In genomic region chr18:54742654-54743053, GRCh38 we compare ENCODE assay signal across 10 cellular contexts.
DNase-seq lines count a peak whose midpoint lies in the region; ATAC-seq, FAIRE-seq and TF ChIP-seq lines count a peak whose summit lies in the region.
"Had no signal": no experiment of that assay in that cellular context is flagged by ENCODE, and none has a peak within 500 bp of the region (broad histone marks: within the 10 kb centered on the region; RNA-seq: fewer than 3 reads in every experiment).

No MANE protein-coding gene starts in this region.

- peak; percentile 60 for FAIRE-seq in endometrium (lab: Jason Lieb, UNC)
- FAIRE-seq: keratinocyte had no signal

- H3K27me3 Mint-ChIP-seq in T-helper 2 cell treated with Interferon-gamma antibody and Interleukin-4, amounts not matched to agents 5 μg/mL and 100 μg/mL, for 36 hours (ENCODE audit: low read depth): peaks cover 23% of the 10 kb centered on the region

- no peaks in the 10 kb centered on the region for H3K9me3 Mint-ChIP-seq in T-helper 2 cell treated with Interferon-gamma antibody and Interleukin-4, amounts not matched to agents 5 μg/mL and 100 μg/mL, for 36 hours
- peaks cover 8% of the 10 kb centered on the region for H3K9me3 Mint-ChIP-seq in stimulated activated effector memory CD8-positive, alpha-beta T cell treated with anti-CD3 and anti-CD28 coated beads, Interleukin-12 subunit alpha, Interleukin-12 subunit beta, amount 100 ng/mL, for 72 hours

- H3K4me1 Mint-ChIP-seq in T-helper 2 cell treated with Interferon-gamma antibody and Interleukin-4, amounts not matched to agents 5 μg/mL and 100 μg/mL, for 36 hours (ENCODE audit: low read depth): no peaks in the 10 kb centered on the region
- no peaks in the 10 kb centered on the region for H3K4me1 Mint-ChIP-seq in stimulated activated effector memory CD8-positive, alpha-beta T cell treated with anti-CD3 and anti-CD28 coated beads, Interleukin-12 subunit alpha, Interleukin-12 subunit beta, amount 100 ng/mL, for 72 hours

- H3K36me3 Mint-ChIP-seq in T-helper 2 cell treated with Interferon-gamma antibody and Interleukin-4, amounts not matched to agents 5 μg/mL and 100 μg/mL, for 36 hours (ENCODE audit: low read depth): no peaks in the 10 kb centered on the region
- no peaks in the 10 kb centered on the region for H3K36me3 Mint-ChIP-seq in stimulated activated effector memory CD8-positive, alpha-beta T cell treated with anti-CD3 and anti-CD28 coated beads, Interleukin-12 subunit alpha, Interleukin-12 subunit beta, amount 100 ng/mL, for 72 hours

- H3K27ac Mint-ChIP-seq in T-helper 2 cell treated with Interferon-gamma antibody and Interleukin-4, amounts not matched to agents 5 μg/mL and 100 μg/mL, for 36 hours: no peak overlapping the region
- no peak overlapping the region for H3K27ac Mint-ChIP-seq in stimulated activated effector memory CD8-positive, alpha-beta T cell treated with anti-CD3 and anti-CD28 coated beads, Interleukin-12 subunit alpha, Interleukin-12 subunit beta, amount 100 ng/mL, for 72 hours

- DNase-seq in M059J (ENCODE audit: low read depth) (peak; percentile 96), lung microvascular endothelial cell (ENCODE audit: low read depth in 2 of 2) (peak; percentile 0 to 64), ureter (ENCODE audit: low spot score) (peak; percentile 69), coronary artery (ENCODE audit: low spot score) (no peak)
- DNase-seq in T-helper 2 cell treated with Interferon-gamma antibody and Interleukin-4, amounts not matched to agents 5 μg/mL and 100 μg/mL, for 36 hours (ENCODE audit: low spot score): no peak
- DNase-seq in stimulated activated effector memory CD8-positive, alpha-beta T cell treated with anti-CD3 and anti-CD28 coated beads, Interleukin-12 subunit alpha, Interleukin-12 subunit beta, amount 100 ng/mL, for 72 hours (ENCODE audit: low spot score in 2 of 2): no peak
- DNase-seq: activated CD8-positive, alpha-beta memory T cell treated with anti-CD3 and anti-CD28 coated beads for 24 hours; NCI-H1105 treated with DMSO at 0.1 percent for 48 hours had no signal

- no peak for ATAC-seq in stimulated activated effector memory CD8-positive, alpha-beta T cell treated with anti-CD3 and anti-CD28 coated beads, Interleukin-12 subunit alpha, Interleukin-12 subunit beta, amount 100 ng/mL, for 72 hours

- no peak overlapping the region for H3K4me3 Mint-ChIP-seq in T-helper 2 cell treated with Interferon-gamma antibody and Interleukin-4, amounts not matched to agents 5 μg/mL and 100 μg/mL, for 36 hours
- H3K4me3 Mint-ChIP-seq in stimulated activated effector memory CD8-positive, alpha-beta T cell treated with anti-CD3 and anti-CD28 coated beads, Interleukin-12 subunit alpha, Interleukin-12 subunit beta, amount 100 ng/mL, for 72 hours: no peak overlapping the region

- H3K4me3 ChIP-seq in coronary artery: no peak overlapping the region

- no peak overlapping the region for H3K27ac ChIP-seq in coronary artery

- TF ChIP-seq CTCF in coronary artery (IDR thresholded peaks at IDR 0.05): no peak

Comparison
In these comparisons a context has a peak if more than half of its experiments do, and no peak if none do; other contexts are left out.
1. DNase-seq: peak in M059J (single experiment), lung microvascular endothelial cell (2 of 2) and ureter (single experiment); none in T-helper 2 cell treated with Interferon-gamma antibody and Interleukin-4, amounts not matched to agents 5 μg/mL and 100 μg/mL, for 36 hours (single experiment), coronary artery (single experiment) and stimulated activated effector memory CD8-positive, alpha-beta T cell treated with anti-CD3 and anti-CD28 coated beads, Interleukin-12 subunit alpha, Interleukin-12 subunit beta, amount 100 ng/mL, for 72 hours (0 of 2).